11 cellular contexts compared by ENCODE assay signal in the genomic region with DNA sequence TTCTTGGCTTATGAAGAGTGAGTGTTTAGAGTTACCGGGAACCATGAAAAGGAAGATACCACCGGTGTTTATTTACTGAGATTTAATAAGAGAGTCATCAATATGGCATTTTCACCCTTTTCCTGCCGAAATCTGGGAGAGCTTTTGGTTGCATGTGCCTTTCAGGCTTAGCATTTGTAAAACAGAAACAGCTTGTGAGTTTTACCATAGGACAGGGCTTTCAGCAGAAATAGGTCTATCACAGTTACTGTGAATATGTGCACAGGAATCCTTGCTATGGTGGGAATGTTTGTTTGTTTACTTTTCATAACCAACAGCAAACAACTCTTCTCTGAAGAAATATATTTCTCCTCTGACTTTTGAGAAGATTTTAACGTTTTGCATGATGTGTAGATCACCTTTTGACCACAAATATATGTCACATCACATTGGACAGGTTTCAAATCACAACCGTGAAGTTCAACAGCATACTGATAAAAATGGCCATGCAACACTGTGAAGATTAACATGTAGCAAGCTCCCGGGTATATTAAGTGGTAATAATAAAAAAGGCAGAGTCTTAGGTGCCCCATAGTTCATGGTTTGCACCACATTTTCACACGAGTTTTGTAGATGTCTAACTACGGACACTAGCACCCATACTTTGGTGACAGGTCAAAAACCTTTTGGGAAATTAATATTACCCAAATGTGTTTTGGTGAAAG. TPM values are rescaled to one million over a fixed set of nuclear protein-coding genes. Genes with fewer than 3 reads are reported as not detected.
DNase-seq lines count a peak whose midpoint lies in the region; ATAC-seq and TF ChIP-seq lines count a peak whose summit lies in the region.
"Had no signal": no experiment of that assay in that cellular context is flagged by ENCODE, and none has a peak within 500 bp of the region (broad histone marks: within the 10 kb centered on the region; RNA-seq: fewer than 3 reads in every experiment).

No MANE protein-coding gene starts in this region.

- H3K9me3 ChIP-seq in RWPE2 (ENCODE audit: severe bottlenecking) (no peaks in the 10 kb centered on the region), fibroblast of lung (ENCODE audit: control insufficient read depth, insufficient read depth, low read depth, low read length) (no peaks in the 10 kb centered on the region), osteoblast (ENCODE audit: low read depth, low read length) (no peaks in the 10 kb centered on the region)

- no peak overlapping the region for H3K9ac ChIP-seq in fibroblast of lung (ENCODE audit: insufficient read depth, low read length)

- H3K4me3 ChIP-seq in RWPE2 (ENCODE audit: severe bottlenecking) = no peak overlapping the region
- H3K4me3 ChIP-seq in fibroblast of lung (replicated peaks in 1 of 4; ENCODE audit: control extremely low read depth in 1 of 4, insufficient read depth in 1 of 4, low read depth in 3 of 4, low read length in 4 of 4) = peak overlapping the region in 2 of 4 experiments; percentile 5 to 25
- peak overlapping the region; percentile 43 for H3K4me3 ChIP-seq in osteoblast (ENCODE audit: insufficient read depth, low read length)

- H3K36me3 ChIP-seq in RWPE2 (ENCODE audit: low read depth) (no peaks in the 10 kb centered on the region), fibroblast of lung (ENCODE audit: control insufficient read depth, insufficient read depth, low read length) (no peaks in the 10 kb centered on the region), osteoblast (ENCODE audit: insufficient read depth, low read length) (no peaks in the 10 kb centered on the region)

- no peaks in the 10 kb centered on the region for H4K20me1 ChIP-seq in fibroblast of lung (ENCODE audit: control insufficient read depth, extremely low read depth, insufficient read depth, low read length)
- no peaks in the 10 kb centered on the region for H4K20me1 ChIP-seq in osteoblast (ENCODE audit: insufficient read depth, low read length)

- H3K79me2 ChIP-seq in fibroblast of lung (ENCODE audit: control insufficient read depth, insufficient read depth, low read length) = no peaks in the 10 kb centered on the region
- H3K79me2 ChIP-seq in osteoblast (ENCODE audit: insufficient read depth, low read length) = no peaks in the 10 kb centered on the region

- no peaks in the 10 kb centered on the region for H3K27me3 ChIP-seq in RWPE2 (ENCODE audit: insufficient read depth, poor library complexity, severe bottlenecking)
- H3K27me3 ChIP-seq in fibroblast of lung (ENCODE audit: control insufficient read depth, insufficient read depth, low read length) = no peaks in the 10 kb centered on the region
- H3K27me3 ChIP-seq in osteoblast (ENCODE audit: insufficient read depth, low read length) = no peaks in the 10 kb centered on the region

- H3K4me2 ChIP-seq in fibroblast of lung (ENCODE audit: extremely low read depth, insufficient read depth, low read length) (peak overlapping the region; percentile 62), osteoblast (ENCODE audit: insufficient read depth, low read length) (peak overlapping the region; percentile 58)

- peak; percentile 41 for ATAC-seq in RWPE2 (ENCODE audit: low read depth)
- ATAC-seq: activated CD8-positive, alpha-beta memory T cell treated with anti-CD3 and anti-CD28 coated beads, Interleukin-2, amount 10 ng/mL, durations not matched to agents 7 days and 5 days; activated naive CD4-positive, alpha-beta T cell treated with anti-CD3 and anti-CD28 coated beads, Interleukin-2, amount 50 U/mL, for 72 hours had no signal

- TF ChIP-seq CTCF in RWPE2 (IDR thresholded peaks at IDR 0.05; ENCODE audit: poor library complexity, severe bottlenecking) (no peak), fibroblast of lung (conservative IDR thresholded peaks at IDR 0.05 in 1 of 2, IDR thresholded peaks at IDR 0.05 in 1 of 2; ENCODE audit: low read depth in 1 of 2, low read length in 2 of 2) (no peak), osteoblast (IDR thresholded peaks at IDR 0.05; ENCODE audit: extremely low read depth, low read depth, low read length) (no peak), GM13977 (IDR thresholded peaks at IDR 0.05; ENCODE audit: extremely low read depth, insufficient read depth, missing control alignments) (no peak)

- DNase-seq in H4 (ENCODE audit: low spot score) (peak; percentile 30), RWPE2 (ENCODE audit: low spot score) (no peak), fibroblast of lung (ENCODE audit: low read depth in 2 of 2) (peak in 1 of 2 donors; percentile 60), osteoblast (ENCODE audit: insufficient read length, low spot score, missing footprints) (no peak), GM13977 (ENCODE audit: low spot score) (no peak), head of caudate nucleus (no peak), caudate nucleus (lab: John Stamatoyannopoulos, UW) (no peak), DMS 273 (lab: John Stamatoyannopoulos, UW; ENCODE audit: unreplicated experiment) (no peak)
- DNase-seq: activated CD8-positive, alpha-beta memory T cell treated with anti-CD3 and anti-CD28 coated beads, Interleukin-2, amount 10 ng/mL, durations not matched to agents 7 days and 5 days; effector CD4-positive, alpha-beta T cell had no signal

- in situ Hi-C loops in GM13977 (cut with MboI; ENCODE audit: low pct_unique_long_range_greater_than_20kb, low sequenced_read_pairs, unreplicated experiment) = no loop called here

- intact Hi-C loops in head of caudate nucleus (cut with DNase I) = no loop called here

- H2AFZ ChIP-seq in fibroblast of lung (ENCODE audit: low read length) (peak overlapping the region; percentile 9), osteoblast (ENCODE audit: low read length) (no peak overlapping the region)

- H3K27ac ChIP-seq in RWPE2 (ENCODE audit: poor library complexity, severe bottlenecking) (peak overlapping the region; percentile 60), fibroblast of lung (ENCODE audit: insufficient read depth, low read length) (peak overlapping the region; percentile 1), osteoblast (ENCODE audit: low read depth, low read length) (peak overlapping the region; percentile 44), caudate nucleus (ENCODE audit: low read depth, low read length) (no peak overlapping the region)

- peaks cover 38% of the 10 kb centered on the region for H3K4me1 ChIP-seq in RWPE2 (ENCODE audit: insufficient read depth, poor library complexity, severe bottlenecking)
- peaks cover 19% of the 10 kb centered on the region for H3K4me1 ChIP-seq in fibroblast of lung (ENCODE audit: control insufficient read depth, extremely low read depth, insufficient read depth, low read length)
- H3K4me1 ChIP-seq in osteoblast (ENCODE audit: insufficient read depth, low read length) = peaks cover 34% of the 10 kb centered on the region

RNA-seq across cellular contexts. Expression of gene ARHGAP24, which starts 21.3 kb away (rescaled TPM):
- 2.6 and 6.3 TPM in 2 replicates for total RNA-seq in H4 (2014; rRNA removed; shearing (Covaris generic))
- total RNA-seq in fibroblast of lung (39.3 and 40.5 TPM in 2 replicates), osteoblast (52.5 and 81.3 TPM in 2 replicates)
- polyA plus RNA-seq in fibroblast of lung = 14.4 and 15.9 TPM in 2 replicates
- 7.3 and 9.3 TPM in 2 replicates for polyA plus RNA-seq in fibroblast of lung (2012)
- polyA minus RNA-seq in fibroblast of lung (ENCODE audit: low replicate concordance) = 5.0 and 6.0 TPM in 2 replicates
- total RNA-seq: activated CD8-positive, alpha-beta memory T cell treated with anti-CD3 and anti-CD28 coated beads, Interleukin-2, amount 10 ng/mL, durations not matched to agents 7 days and 5 days; activated naive CD4-positive, alpha-beta T cell treated with anti-CD3 and anti-CD28 coated beads, Interleukin-2, amount 50 U/mL, for 72 hours had no signal
